In the genomic region with DNA sequence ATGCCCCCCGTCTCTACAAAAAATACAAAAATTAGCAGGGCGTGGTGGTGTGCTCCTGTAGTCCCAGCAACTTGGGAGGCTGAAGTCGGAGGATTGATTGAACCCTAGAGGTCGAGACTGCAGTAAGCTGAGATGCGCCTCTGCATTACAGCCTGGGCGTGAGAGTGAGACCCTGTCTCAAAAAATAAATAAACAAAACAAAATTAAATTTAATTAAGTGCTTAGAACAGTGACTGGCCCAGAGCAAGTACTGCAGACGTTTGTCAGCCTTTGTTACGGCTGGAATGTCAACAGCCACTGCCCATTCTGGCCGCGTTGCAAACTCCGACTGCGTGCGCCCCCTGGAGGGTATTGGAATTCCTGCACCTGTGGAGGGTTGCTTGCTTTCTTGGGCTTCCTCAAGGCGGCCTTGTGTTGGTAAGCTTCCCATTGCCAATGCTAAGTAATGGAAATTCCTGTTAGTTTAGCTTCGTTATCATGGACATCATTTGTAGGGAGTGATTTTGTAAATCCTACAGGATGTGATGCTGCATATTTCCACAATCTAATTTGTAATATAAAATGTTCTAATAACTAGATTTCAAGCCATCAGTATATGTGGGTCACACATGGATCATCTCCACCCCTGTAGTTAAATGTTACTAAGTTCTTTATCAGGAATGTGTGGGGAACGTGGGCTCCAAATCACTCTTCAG, we compare ENCODE assay signal across 8 cellular contexts. TPM values are rescaled to one million over a fixed set of nuclear protein-coding genes. Genes with fewer than 3 reads are reported as not detected.
A peak's percentile ranks its signal among the peaks of the same experiment; 100 is the strongest.
DNase-seq lines count a peak whose midpoint lies in the region; ATAC-seq and TF ChIP-seq lines count a peak whose summit lies in the region.

No MANE protein-coding gene starts in this region.

- H3K27ac ChIP-seq in CD4-positive, alpha-beta T cell (ENCODE audit: low read depth, low read length), result no peak overlapping the region
- H3K27ac ChIP-seq in caudate nucleus (ENCODE audit: low read depth, low read length), result no peak overlapping the region

- TF ChIP-seq CTCF in CD4-positive, alpha-beta T cell (IDR thresholded peaks at IDR 0.05), result peak; percentile 82

- peaks cover 43% of the 10 kb centered on the region for H3K27me3 Mint-ChIP-seq in CD4-positive, alpha-beta T cell

- no peak overlapping the region for H3K27ac Mint-ChIP-seq in CD4-positive, alpha-beta T cell

- intact Hi-C loops in CD4-positive, alpha-beta T cell (cut with DNase I, micrococcal nuclease), result loop anchor here (2.0 to 5.0 kb wide), 3 partner anchors 48 to 129 kb away; partner anchors contain the start of gene FIGLA (in 1 of the 2)

- H3K9me3 Mint-ChIP-seq in CD4-positive, alpha-beta T cell, result no peaks in the 10 kb centered on the region

- POLR2A ChIA-PET in CD4-positive, alpha-beta T cell (lab: Charles Lee), result no interaction called here

- no peaks in the 10 kb centered on the region for H3K4me1 Mint-ChIP-seq in CD4-positive, alpha-beta T cell (ENCODE audit: low read depth)

- CTCF ChIA-PET in CD4-positive, alpha-beta T cell (lab: Charles Lee), result interaction anchor here (0.7 to 1.3 kb wide), 3 partner anchors 25 to 48 kb away, joined by 3 to 6 read pairs (median 3); no protein-coding TSS in a partner anchor

- no peak overlapping the region for H3K4me3 Mint-ChIP-seq in CD4-positive, alpha-beta T cell

- H3K36me3 Mint-ChIP-seq in CD4-positive, alpha-beta T cell (ENCODE audit: low read depth), result no peaks in the 10 kb centered on the region

- H3K27me3 ChIP-seq in CD4-positive, alpha-beta T cell (ENCODE audit: control insufficient read depth, insufficient read depth, low read length), result peaks cover 9% of the 10 kb centered on the region

- no peaks in the 10 kb centered on the region for H3K9me3 ChIP-seq in CD4-positive, alpha-beta T cell (ENCODE audit: control insufficient read depth, low read length)

- peak; percentile 61 for ATAC-seq in CD4-positive, alpha-beta T cell (ENCODE audit: poor library complexity)
- peak; percentile 74 for ATAC-seq in GM21786 (IDR thresholded peaks at IDR 0.05; ENCODE audit: unreplicated experiment)
- ATAC-seq in HG03108 (IDR thresholded peaks at IDR 0.05; ENCODE audit: unreplicated experiment), result no peak

- DNase-seq in CD4-positive, alpha-beta T cell, result peak; percentile 34 to 77 (median 58)
- DNase-seq in NCI-H2227 (lab: John Stamatoyannopoulos, UW; ENCODE audit: unreplicated experiment) (peak; percentile 88), caudate nucleus (lab: John Stamatoyannopoulos, UW) (peak in 48 of 61 donors; percentile 4 to 68 (median 41)), kidney tubule cell (ENCODE audit: low spot score) (peak; percentile 77)
- peak; percentile 50 for DNase-seq in activated CD4-positive, CD25-positive, alpha-beta regulatory T cell treated with anti-CD3 and anti-CD28 coated beads, Interleukin-2, amount 50 U/mL, for 16 hours (ENCODE audit: low read depth, low spot score)
- peak; percentile 74 for DNase-seq in stimulated activated CD4-positive, alpha-beta T cell treated with anti-CD3 and anti-CD28 coated beads, Interleukin-4, amount 100 ng/mL, for 1 hour

RNA-seq across cellular contexts. Expression of gene ATP6V1B1, which starts 15.9 kb away (rescaled TPM):
- not detected for total RNA-seq in CD4-positive, alpha-beta T cell

RNA-seq across cellular contexts. Expression of gene VAX2, which starts 19.4 kb away (rescaled TPM):
- total RNA-seq in CD4-positive, alpha-beta T cell, result not detected

RNA-seq across cellular contexts. Expression of gene ANKRD53, which starts 58.6 kb away (rescaled TPM):
- 1 to 10 TPM in 1 of 2 experiments, under 1 TPM in 1; 0.42 to 1.2 TPM for total RNA-seq in CD4-positive, alpha-beta T cell
